8 cellular contexts compared by ENCODE assay signal in the genomic region with DNA sequence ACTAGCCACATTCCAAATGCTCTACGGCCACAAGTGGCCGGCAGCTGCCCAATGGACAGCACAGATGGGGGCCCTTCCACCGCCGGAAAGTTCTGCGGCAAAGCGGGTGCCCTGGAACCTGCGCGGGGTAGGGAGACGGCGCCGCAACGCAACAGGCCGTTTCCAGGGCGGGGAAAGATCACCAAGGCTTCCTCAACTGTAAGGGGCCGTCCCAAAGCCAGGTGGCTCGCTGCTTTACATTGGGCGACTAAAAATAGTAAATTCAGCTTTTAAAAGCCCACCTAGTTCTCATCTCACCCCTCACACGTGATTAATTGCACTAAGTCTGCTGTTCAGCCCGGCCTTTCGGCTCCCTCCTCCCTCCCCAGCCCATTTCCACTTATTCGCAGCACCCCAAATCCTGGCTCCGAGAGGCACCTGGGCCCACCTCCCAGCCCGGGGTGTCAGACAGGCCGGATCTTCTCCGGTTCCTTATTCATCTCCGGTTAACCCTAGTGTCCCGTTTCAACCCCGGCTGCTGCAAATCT. TPM values are rescaled to one million over a fixed set of nuclear protein-coding genes. Genes with fewer than 3 reads are reported as not detected.
DNase-seq lines count a peak whose midpoint lies in the region; ATAC-seq and TF ChIP-seq lines count a peak whose summit lies in the region.

No MANE protein-coding gene starts in this region.

- TF ChIP-seq CTCF in left lung (IDR thresholded peaks at IDR 0.05) = no peak

- TF ChIP-seq POLR2A in GM18505 (IDR thresholded peaks at IDR 0.05; ENCODE audit: borderline replicate concordance, extremely low read depth, insufficient read depth, insufficient read length) = no peak

- intact Hi-C loops in left lung (cut with DNase I) = no loop called here

- peaks cover 0 to 30% of the 10 kb centered on the region in 2 donors for H3K36me3 ChIP-seq in left lung

- H3K27me3 ChIP-seq in left lung = no peaks in the 10 kb centered on the region

- no peaks in the 10 kb centered on the region for H3K9me3 ChIP-seq in left lung

- peak overlapping the region; percentile 90 for H3K27ac ChIP-seq in caudate nucleus (ENCODE audit: low read depth, low read length)
- peak overlapping the region; percentile 86 to 96 for H3K27ac ChIP-seq in left lung

- H3K4me1 ChIP-seq in left lung = peaks cover 6 to 18% of the 10 kb centered on the region in 2 donors

- DNase-seq in HPDE6-E6E7 (ENCODE audit: extremely low spot score) (peak; percentile 27), T-helper 22 cell (ENCODE audit: low read depth) (peak; percentile 6), caudate nucleus (lab: John Stamatoyannopoulos, UW) (peak in 10 of 61 donors; percentile 3 to 44 (median 32)), left lung (peak in 1 of 2 donors; percentile 83), NCI-H1930 (lab: John Stamatoyannopoulos, UW) (no peak)
- DNase-seq in stimulated activated CD8-positive, alpha-beta memory T cell treated with anti-CD3 and anti-CD28 coated beads, Interleukin-2, amount 100 ng/mL, for 48 hours (ENCODE audit: low read depth in 2 of 2) = peak; percentile 21 to 29

- H3K4me3 ChIP-seq in left lung = peak overlapping the region; percentile 74 to 94

- ATAC-seq in GM18505 (IDR thresholded peaks at IDR 0.05; ENCODE audit: unreplicated experiment) = peak; percentile 11
- peak; percentile 49 for ATAC-seq in left lung
- ATAC-seq in HG03196 (IDR thresholded peaks at IDR 0.05; ENCODE audit: unreplicated experiment) = no peak

RNA-seq across cellular contexts. Expression of a gene that starts 0.6 kb away (rescaled TPM):
- 10 to 100 TPM; 31.5 to 34.7 TPM for total RNA-seq in left lung

RNA-seq across cellular contexts. Expression of a gene that starts 26.2 kb away (rescaled TPM):
- under 1 TPM; 0.55 to 0.67 TPM for total RNA-seq in left lung

Comparison
In these comparisons a context has a peak if more than half of its experiments do, and no peak if none do; other contexts are left out.
1. DNase-seq: peak in HPDE6-E6E7 (single experiment), T-helper 22 cell (single experiment) and stimulated activated CD8-positive, alpha-beta memory T cell treated with anti-CD3 and anti-CD28 coated beads, Interleukin-2, amount 100 ng/mL, for 48 hours (2 of 2); none in NCI-H1930 (0 of 2).